ENCODE assay signal across 22 cellular contexts in genomic region chr12:9404469-9405260, GRCh38.
DNase-seq lines count a peak whose midpoint lies in the region; ATAC-seq and TF ChIP-seq lines count a peak whose summit lies in the region.
"Had no signal": no experiment of that assay in that cellular context is flagged by ENCODE, and none has a peak within 500 bp of the region (broad histone marks: within the 10 kb centered on the region; RNA-seq: fewer than 3 reads in every experiment).

No MANE protein-coding gene starts in this region.

- no peaks in the 10 kb centered on the region for H3K9me3 ChIP-seq in endodermal cell (ENCODE audit: control insufficient read depth, low read length)
- H3K9me3 ChIP-seq: left ventricle myocardium inferior, mucosa of descending colon, tibial nerve had no signal

- intact Hi-C loops in activated CD4-positive, alpha-beta T cell treated with anti-CD3 and anti-CD28 coated beads for 36 hours (cut with DNase I, micrococcal nuclease), result loop anchor here in 1 of 2 experiments (5.0 kb wide), 1 partner anchor 163 kb away; no protein-coding TSS in a partner anchor

- no peak overlapping the region for H3K27ac Mint-ChIP-seq in activated CD4-positive, alpha-beta T cell treated with anti-CD3 and anti-CD28 coated beads for 36 hours
- H3K27ac Mint-ChIP-seq in endodermal cell, result no peak overlapping the region
- H3K27ac Mint-ChIP-seq in stimulated activated memory B cell treated with anti-CD40 and anti-IgM and Interleukin-4, amounts not matched to agents 10 μg/mL and 1 μg/mL and 100 μg/mL, for 72 hours, result no peak overlapping the region
- H3K27ac Mint-ChIP-seq: activated naive CD4-positive, alpha-beta T cell treated with anti-CD3 and anti-CD28 coated beads, Interleukin-2, amount 50 U/mL, for 72 hours; brain; CD4-positive, alpha-beta T cell; stimulated activated effector memory CD8-positive, alpha-beta T cell treated with anti-CD3 and anti-CD28 coated beads, Interleukin-12 subunit alpha, Interleukin-12 subunit beta, amount 100 ng/mL, for 72 hours had no signal

- no peak for ATAC-seq in activated CD4-positive, alpha-beta T cell treated with anti-CD3 and anti-CD28 coated beads for 36 hours
- peak; percentile 93 for ATAC-seq in stimulated activated memory B cell treated with anti-CD40 and anti-IgM and Interleukin-4, amounts not matched to agents 10 μg/mL and 1 μg/mL and 100 μg/mL, for 72 hours
- ATAC-seq in GM18858 (IDR thresholded peaks at IDR 0.05; ENCODE audit: unreplicated experiment) (no peak), GM18868 (IDR thresholded peaks at IDR 0.05; ENCODE audit: unreplicated experiment) (no peak)
- ATAC-seq: activated naive CD4-positive, alpha-beta T cell treated with anti-CD3 and anti-CD28 coated beads, Interleukin-2, amount 50 U/mL, for 72 hours; mucosa of descending colon; stimulated activated effector memory CD8-positive, alpha-beta T cell treated with anti-CD3 and anti-CD28 coated beads, Interleukin-12 subunit alpha, Interleukin-12 subunit beta, amount 100 ng/mL, for 72 hours had no signal

- no peaks in the 10 kb centered on the region for H3K4me1 Mint-ChIP-seq in activated CD4-positive, alpha-beta T cell treated with anti-CD3 and anti-CD28 coated beads for 36 hours
- peaks cover 10% of the 10 kb centered on the region for H3K4me1 Mint-ChIP-seq in endodermal cell
- H3K4me1 Mint-ChIP-seq in stimulated activated memory B cell treated with anti-CD40 and anti-IgM and Interleukin-4, amounts not matched to agents 10 μg/mL and 1 μg/mL and 100 μg/mL, for 72 hours, result no peaks in the 10 kb centered on the region
- H3K4me1 Mint-ChIP-seq: brain; stimulated activated effector memory CD8-positive, alpha-beta T cell treated with anti-CD3 and anti-CD28 coated beads, Interleukin-12 subunit alpha, Interleukin-12 subunit beta, amount 100 ng/mL, for 72 hours had no signal

- no peaks in the 10 kb centered on the region for H3K27me3 Mint-ChIP-seq in activated CD4-positive, alpha-beta T cell treated with anti-CD3 and anti-CD28 coated beads for 36 hours
- H3K27me3 Mint-ChIP-seq in endodermal cell (ENCODE audit: insufficient read depth), result peaks cover 4% of the 10 kb centered on the region
- no peaks in the 10 kb centered on the region for H3K27me3 Mint-ChIP-seq in stimulated activated memory B cell treated with anti-CD40 and anti-IgM and Interleukin-4, amounts not matched to agents 10 μg/mL and 1 μg/mL and 100 μg/mL, for 72 hours
- H3K27me3 Mint-ChIP-seq: brain; CD4-positive, alpha-beta T cell had no signal

- no peaks in the 10 kb centered on the region for H3K36me3 ChIP-seq in endodermal cell (ENCODE audit: control insufficient read depth, insufficient read depth, low read length)
- H3K36me3 ChIP-seq: left ventricle myocardium inferior, tibial nerve had no signal

- no peak overlapping the region for H3K9ac ChIP-seq in endodermal cell (ENCODE audit: extremely low read depth, low read length, poor library complexity, severe bottlenecking)

- WGBS in endodermal cell (ENCODE audit: insufficient coverage in 1 of 2, insufficient read length in 1 of 2), 2 experiments, result 79 to 90% methylated on average over 2 to 23 of the region's 39 CpGs

- CTCF ChIA-PET in activated CD4-positive, alpha-beta T cell treated with anti-CD3 and anti-CD28 coated beads for 36 hours (lab: Charles Lee), result no interaction called here

- no peaks in the 10 kb centered on the region for H3K9me3 Mint-ChIP-seq in activated CD4-positive, alpha-beta T cell treated with anti-CD3 and anti-CD28 coated beads for 36 hours (ENCODE audit: low read depth)
- no peaks in the 10 kb centered on the region for H3K9me3 Mint-ChIP-seq in endodermal cell
- H3K9me3 Mint-ChIP-seq in stimulated activated memory B cell treated with anti-CD40 and anti-IgM and Interleukin-4, amounts not matched to agents 10 μg/mL and 1 μg/mL and 100 μg/mL, for 72 hours, result no peaks in the 10 kb centered on the region
- H3K9me3 Mint-ChIP-seq: activated naive CD4-positive, alpha-beta T cell treated with anti-CD3 and anti-CD28 coated beads, Interleukin-2, amount 50 U/mL, for 72 hours; brain; CD4-positive, alpha-beta T cell; stimulated activated effector memory CD8-positive, alpha-beta T cell treated with anti-CD3 and anti-CD28 coated beads, Interleukin-12 subunit alpha, Interleukin-12 subunit beta, amount 100 ng/mL, for 72 hours had no signal

- no peaks in the 10 kb centered on the region for H3K27me3 ChIP-seq in endodermal cell (ENCODE audit: control insufficient read depth, insufficient read depth, low read length, poor library complexity, severe bottlenecking)
- H3K27me3 ChIP-seq: tibial nerve had no signal

- peaks cover 2% of the 10 kb centered on the region for H3K36me3 Mint-ChIP-seq in activated CD4-positive, alpha-beta T cell treated with anti-CD3 and anti-CD28 coated beads for 36 hours (ENCODE audit: low read depth)
- peaks cover 6% of the 10 kb centered on the region for H3K36me3 Mint-ChIP-seq in endodermal cell (ENCODE audit: low read depth)
- no peaks in the 10 kb centered on the region for H3K36me3 Mint-ChIP-seq in stimulated activated memory B cell treated with anti-CD40 and anti-IgM and Interleukin-4, amounts not matched to agents 10 μg/mL and 1 μg/mL and 100 μg/mL, for 72 hours
- H3K36me3 Mint-ChIP-seq: activated naive CD4-positive, alpha-beta T cell treated with anti-CD3 and anti-CD28 coated beads, Interleukin-2, amount 50 U/mL, for 72 hours; brain; stimulated activated effector memory CD8-positive, alpha-beta T cell treated with anti-CD3 and anti-CD28 coated beads, Interleukin-12 subunit alpha, Interleukin-12 subunit beta, amount 100 ng/mL, for 72 hours had no signal

- in situ Hi-C loops in GM13976 (cut with MboI; ENCODE audit: low sequenced_read_pairs, unreplicated experiment), result no loop called here

- no peak overlapping the region for H3K4me3 ChIP-seq in endodermal cell (ENCODE audit: low read length)
- H3K4me3 ChIP-seq: left ventricle myocardium inferior, mucosa of descending colon, tibial nerve had no signal

- no peak overlapping the region for H3K27ac ChIP-seq in endodermal cell (ENCODE audit: low read depth, low read length)
- H3K27ac ChIP-seq: epithelial cell of prostate, left ventricle myocardium inferior, tibial nerve had no signal

- POLR2A ChIA-PET in activated CD4-positive, alpha-beta T cell treated with anti-CD3 and anti-CD28 coated beads for 36 hours (lab: Charles Lee), result no interaction called here

- peak; percentile 22 for DNase-seq in activated CD4-positive, alpha-beta T cell treated with anti-CD3 and anti-CD28 coated beads for 36 hours
- no peak for DNase-seq in activated CD4-positive, alpha-beta T cell treated with anti-CD3 and anti-CD28 coated beads, Interleukin-2, amount 50 U/mL, for 4 hours
- DNase-seq in GM13976 (ENCODE audit: low spot score) (peak; percentile 50), endodermal cell (peak; percentile 60), NCI-H2107 (lab: John Stamatoyannopoulos, UW) (no peak)
- DNase-seq: activated T-cell treated with anti-CD3 and anti-CD28 coated beads, Interleukin-2, amount 50 U/mL, for 1 hour; CD4-positive, alpha-beta T cell; cortex of kidney; DND-41; left ventricle myocardium inferior; mucosa of descending colon; NCI-H1105 treated with DMSO at 0.1 percent for 48 hours; NCI-H2171; NCI-H774 had no signal

- H3K4me3 Mint-ChIP-seq in activated CD4-positive, alpha-beta T cell treated with anti-CD3 and anti-CD28 coated beads for 36 hours, result no peak overlapping the region
- H3K4me3 Mint-ChIP-seq in endodermal cell, result no peak overlapping the region
- H3K4me3 Mint-ChIP-seq in stimulated activated memory B cell treated with anti-CD40 and anti-IgM and Interleukin-4, amounts not matched to agents 10 μg/mL and 1 μg/mL and 100 μg/mL, for 72 hours, result no peak overlapping the region
- H3K4me3 Mint-ChIP-seq: brain; CD4-positive, alpha-beta T cell; stimulated activated effector memory CD8-positive, alpha-beta T cell treated with anti-CD3 and anti-CD28 coated beads, Interleukin-12 subunit alpha, Interleukin-12 subunit beta, amount 100 ng/mL, for 72 hours had no signal

- H3K4me1 ChIP-seq in endodermal cell (ENCODE audit: control insufficient read depth, insufficient read depth, low read length), result no peaks in the 10 kb centered on the region
- H3K4me1 ChIP-seq: left ventricle myocardium inferior, tibial nerve had no signal

- TF ChIP-seq CTCF in GM13976 (IDR thresholded peaks at IDR 0.05; ENCODE audit: borderline replicate concordance, control extremely low read depth, extremely low read depth, insufficient read depth, missing control alignments) (no peak), endodermal cell (conservative IDR thresholded peaks at IDR 0.05) (no peak)

Comparison
In these comparisons a context has a peak if more than half of its experiments do, and no peak if none do; other contexts are left out.
1. DNase-seq: peak in activated CD4-positive, alpha-beta T cell treated with anti-CD3 and anti-CD28 coated beads for 36 hours (single experiment), GM13976 (single experiment) and endodermal cell (single experiment); none in activated CD4-positive, alpha-beta T cell treated with anti-CD3 and anti-CD28 coated beads, Interleukin-2, amount 50 U/mL, for 4 hours (0 of 2) and NCI-H2107 (single experiment).